Comparison of ENCODE assay signal across 8 cellular contexts in genomic region chr15:78872155-78872971, GRCh38. TPM values are rescaled to one million over a fixed set of nuclear protein-coding genes. Genes with fewer than 3 reads are reported as not detected.
A peak's percentile ranks its signal among the peaks of the same experiment; 100 is the strongest.
DNase-seq lines count a peak whose midpoint lies in the region; ATAC-seq lines count a peak whose summit lies in the region.

TSS of gene MORF4L1 (plus strand) at chr15:78872890. CDS start at chr15:78873018, 128 bp downstream.

- H3K4me1 Mint-ChIP-seq in CD8-positive, alpha-beta memory T cell, result peaks cover 34 to 45% (median 35%) of the 10 kb centered on the region in 3 donors
- peaks cover 36% of the 10 kb centered on the region for H3K4me1 Mint-ChIP-seq in activated CD8-positive, alpha-beta memory T cell treated with anti-CD3 and anti-CD28 coated beads, Interleukin-2, amount 10 ng/mL, durations not matched to agents 7 days and 5 days
- peaks cover 22 to 29% of the 10 kb centered on the region in 2 donors for H3K4me1 Mint-ChIP-seq in effector memory CD8-positive, alpha-beta T cell (ENCODE audit: low read depth in 2 of 2)
- peaks cover 20% of the 10 kb centered on the region for H3K4me1 Mint-ChIP-seq in memory B cell

- H3K27me3 ChIP-seq in CD8-positive, alpha-beta memory T cell (ENCODE audit: insufficient read depth, low read length, poor library complexity, severe bottlenecking), result no peaks in the 10 kb centered on the region
- H3K27me3 ChIP-seq in HUES6 (ENCODE audit: control insufficient read depth, insufficient read depth, low read length) (no peaks in the 10 kb centered on the region), NT2/D1 (ENCODE audit: insufficient read depth, insufficient read length) (no peaks in the 10 kb centered on the region)

- CTCF ChIA-PET in CD8-positive, alpha-beta memory T cell (lab: Charles Lee), result interaction anchor here (1.8 kb wide), 1 partner anchor 12 kb away, joined by 13 read pairs; no protein-coding TSS in a partner anchor
- CTCF ChIA-PET in activated CD8-positive, alpha-beta memory T cell treated with anti-CD3 and anti-CD28 coated beads, Interleukin-2, amount 10 ng/mL, durations not matched to agents 7 days and 5 days (lab: Charles Lee), result interaction anchor here (0.7 to 3.2 kb wide), 3 partner anchors 10 to 12 kb away, joined by 3 to 17 read pairs (median 3); no protein-coding TSS in a partner anchor

- peaks cover 0 to 24% (median 0%) of the 10 kb centered on the region in 3 donors for H3K36me3 Mint-ChIP-seq in CD8-positive, alpha-beta memory T cell
- H3K36me3 Mint-ChIP-seq in activated CD8-positive, alpha-beta memory T cell treated with anti-CD3 and anti-CD28 coated beads, Interleukin-2, amount 10 ng/mL, durations not matched to agents 7 days and 5 days, result peaks cover 17% of the 10 kb centered on the region
- H3K36me3 Mint-ChIP-seq in effector memory CD8-positive, alpha-beta T cell (ENCODE audit: insufficient read depth), result peaks cover 48% of the 10 kb centered on the region
- H3K36me3 Mint-ChIP-seq in memory B cell, result peaks cover 2% of the 10 kb centered on the region

- H3K4me3 Mint-ChIP-seq in CD8-positive, alpha-beta memory T cell, result peak within 1 kb of the TSS; percentile 99 to 100 (median 100)
- peak within 1 kb of the TSS; percentile 91 for H3K4me3 Mint-ChIP-seq in activated CD8-positive, alpha-beta memory T cell treated with anti-CD3 and anti-CD28 coated beads, Interleukin-2, amount 10 ng/mL, durations not matched to agents 7 days and 5 days
- peak within 1 kb of the TSS; percentile 91 to 99 for H3K4me3 Mint-ChIP-seq in effector memory CD8-positive, alpha-beta T cell
- peak within 1 kb of the TSS; percentile 96 for H3K4me3 Mint-ChIP-seq in memory B cell

- peaks cover 0 to 8% of the 10 kb centered on the region in 2 donors for H3K27me3 Mint-ChIP-seq in CD8-positive, alpha-beta memory T cell
- H3K27me3 Mint-ChIP-seq in activated CD8-positive, alpha-beta memory T cell treated with anti-CD3 and anti-CD28 coated beads, Interleukin-2, amount 10 ng/mL, durations not matched to agents 7 days and 5 days, result no peaks in the 10 kb centered on the region
- H3K27me3 Mint-ChIP-seq in effector memory CD8-positive, alpha-beta T cell, result no peaks in the 10 kb centered on the region
- H3K27me3 Mint-ChIP-seq in memory B cell, result no peaks in the 10 kb centered on the region

- no peaks in the 10 kb centered on the region for H3K9me3 ChIP-seq in CD8-positive, alpha-beta memory T cell (ENCODE audit: low read length)
- no peaks in the 10 kb centered on the region for H3K9me3 ChIP-seq in HUES6 (ENCODE audit: control insufficient read depth, insufficient read depth, low read depth, low read length)
- H3K9me3 ChIP-seq in NT2/D1 (ENCODE audit: insufficient read depth, low read length), result no peaks in the 10 kb centered on the region

- H3K9me3 Mint-ChIP-seq in CD8-positive, alpha-beta memory T cell, result no peaks in the 10 kb centered on the region
- H3K9me3 Mint-ChIP-seq in activated CD8-positive, alpha-beta memory T cell treated with anti-CD3 and anti-CD28 coated beads, Interleukin-2, amount 10 ng/mL, durations not matched to agents 7 days and 5 days (ENCODE audit: low read depth), result no peaks in the 10 kb centered on the region
- H3K9me3 Mint-ChIP-seq in effector memory CD8-positive, alpha-beta T cell, result no peaks in the 10 kb centered on the region
- no peaks in the 10 kb centered on the region for H3K9me3 Mint-ChIP-seq in memory B cell

- DNase-seq in CD8-positive, alpha-beta memory T cell, result peak; percentile 93 to 97 (median 97)
- DNase-seq in NT2/D1 (ENCODE audit: low read depth, low spot score) (peak; percentile 95), memory B cell (ENCODE audit: low spot score in 2 of 2) (peak; percentile 93 to 96)
- peak; percentile 97 for DNase-seq in activated CD8-positive, alpha-beta memory T cell treated with anti-CD3 and anti-CD28 coated beads, Interleukin-2, amount 10 ng/mL, durations not matched to agents 7 days and 5 days
- peak; percentile 94 to 96 (median 95) for DNase-seq in effector memory CD8-positive, alpha-beta T cell
- DNase-seq in stimulated activated CD4-positive, alpha-beta T cell treated with anti-CD3 and anti-CD28 coated beads, TNF-alpha, amount 100 ng/mL, for 48 hours (ENCODE audit: low read depth in 3 of 3), result peak; percentile 88 to 95 (median 91)

- POLR2A ChIA-PET in CD8-positive, alpha-beta memory T cell (lab: Charles Lee), result interaction anchor here (0.7 to 1.6 kb wide), 5 partner anchors 12 to 1051 kb away, joined by 3 to 14 read pairs (median 4); partner anchors contain the start of gene IREB2

- H3K4me3 ChIP-seq in CD8-positive, alpha-beta memory T cell (ENCODE audit: low read length), result peak within 1 kb of the TSS; percentile 100
- peak within 1 kb of the TSS; percentile 100 for H3K4me3 ChIP-seq in HUES6 (ENCODE audit: low read depth, low read length)
- peak within 1 kb of the TSS; percentile 100 for H3K4me3 ChIP-seq in NT2/D1 (ENCODE audit: insufficient read length, low read depth)

- H3K27ac Mint-ChIP-seq in CD8-positive, alpha-beta memory T cell, result peak within 1 kb of the TSS; percentile 100
- peak within 1 kb of the TSS; percentile 99 for H3K27ac Mint-ChIP-seq in activated CD8-positive, alpha-beta memory T cell treated with anti-CD3 and anti-CD28 coated beads, Interleukin-2, amount 10 ng/mL, durations not matched to agents 7 days and 5 days
- peak within 1 kb of the TSS; percentile 99 to 100 for H3K27ac Mint-ChIP-seq in effector memory CD8-positive, alpha-beta T cell
- peak within 1 kb of the TSS; percentile 100 for H3K27ac Mint-ChIP-seq in memory B cell

- ATAC-seq in GM21447 (IDR thresholded peaks at IDR 0.05; ENCODE audit: unreplicated experiment) (peak; percentile 76), memory B cell (ENCODE audit: low read depth) (peak; percentile 78)
- peak; percentile 82 for ATAC-seq in activated CD8-positive, alpha-beta memory T cell treated with anti-CD3 and anti-CD28 coated beads, Interleukin-2, amount 10 ng/mL, durations not matched to agents 7 days and 5 days
- ATAC-seq in effector memory CD8-positive, alpha-beta T cell (replicated peaks), result peak; percentile 79

- H3K9ac ChIP-seq in HUES6 (ENCODE audit: low read length) (peak within 1 kb of the TSS; percentile 100), NT2/D1 (ENCODE audit: insufficient read length, low read depth) (peak within 1 kb of the TSS; percentile 100)

- H3K36me3 ChIP-seq in CD8-positive, alpha-beta memory T cell (ENCODE audit: insufficient read depth, low read length), result no peaks in the 10 kb centered on the region
- H3K36me3 ChIP-seq in HUES6 (ENCODE audit: control insufficient read depth, insufficient read depth, low read length) (peaks cover 3% of the 10 kb centered on the region; the same call in 1 of the 2 replicates), NT2/D1 (ENCODE audit: insufficient read depth, insufficient read length, low read length) (peaks cover 5% of the 10 kb centered on the region)

- H3K27ac ChIP-seq in CD8-positive, alpha-beta memory T cell (ENCODE audit: low read depth, low read length), result peak within 1 kb of the TSS; percentile 100
- H3K27ac ChIP-seq in HUES6 (ENCODE audit: low read depth, low read length), result peak within 1 kb of the TSS; percentile 100

- H3K4me1 ChIP-seq in CD8-positive, alpha-beta memory T cell (ENCODE audit: insufficient read depth, low read length), result peaks cover 33% of the 10 kb centered on the region
- H3K4me1 ChIP-seq in HUES6 (ENCODE audit: control insufficient read depth, insufficient read depth, low read length) (peaks cover 24% of the 10 kb centered on the region), NT2/D1 (ENCODE audit: insufficient read depth, insufficient read length) (no peaks in the 10 kb centered on the region)

RNA-seq across cellular contexts. Expression of gene MORF4L1, which starts in this region (rescaled TPM):
- 100 to 1,000 TPM; 243 to 269 TPM for total RNA-seq in CD8-positive, alpha-beta memory T cell
- polyA plus RNA-seq in CD8-positive, alpha-beta memory T cell, result 272 TPM
- total RNA-seq in activated CD8-positive, alpha-beta memory T cell treated with anti-CD3 and anti-CD28 coated beads, Interleukin-2, amount 10 ng/mL, durations not matched to agents 7 days and 5 days, result 100 to 1,000 TPM; 235 to 275 TPM

Comparison
In these comparisons a context has a peak if more than half of its experiments do, and no peak if none do; other contexts are left out.
1. Peak in every context shown above with its lines: DNase-seq, ATAC-seq, H3K4me3 ChIP-seq and H3K27ac ChIP-seq.